In genomic region chr13:37944476-37945442, GRCh38 we compare ENCODE assay signal across 1 cellular context.
TF ChIP-seq lines count a peak whose summit lies in the region.

No MANE protein-coding gene starts in this region.

TF ChIP-seq in GM23338, 12 proteins besides CTCF, POLR2A, EP300 and RAD21 (continued from another document):
- TF ChIP-seq ZNF462 (CRISPR knock-in tag; IDR thresholded peaks at IDR 0.05) (no peak), EZH2 (IDR thresholded peaks at IDR 0.05; ENCODE audit: low read depth, unreplicated experiment) (no peak)
